ENCODE assay signal across 1 cellular context in the genomic region with DNA sequence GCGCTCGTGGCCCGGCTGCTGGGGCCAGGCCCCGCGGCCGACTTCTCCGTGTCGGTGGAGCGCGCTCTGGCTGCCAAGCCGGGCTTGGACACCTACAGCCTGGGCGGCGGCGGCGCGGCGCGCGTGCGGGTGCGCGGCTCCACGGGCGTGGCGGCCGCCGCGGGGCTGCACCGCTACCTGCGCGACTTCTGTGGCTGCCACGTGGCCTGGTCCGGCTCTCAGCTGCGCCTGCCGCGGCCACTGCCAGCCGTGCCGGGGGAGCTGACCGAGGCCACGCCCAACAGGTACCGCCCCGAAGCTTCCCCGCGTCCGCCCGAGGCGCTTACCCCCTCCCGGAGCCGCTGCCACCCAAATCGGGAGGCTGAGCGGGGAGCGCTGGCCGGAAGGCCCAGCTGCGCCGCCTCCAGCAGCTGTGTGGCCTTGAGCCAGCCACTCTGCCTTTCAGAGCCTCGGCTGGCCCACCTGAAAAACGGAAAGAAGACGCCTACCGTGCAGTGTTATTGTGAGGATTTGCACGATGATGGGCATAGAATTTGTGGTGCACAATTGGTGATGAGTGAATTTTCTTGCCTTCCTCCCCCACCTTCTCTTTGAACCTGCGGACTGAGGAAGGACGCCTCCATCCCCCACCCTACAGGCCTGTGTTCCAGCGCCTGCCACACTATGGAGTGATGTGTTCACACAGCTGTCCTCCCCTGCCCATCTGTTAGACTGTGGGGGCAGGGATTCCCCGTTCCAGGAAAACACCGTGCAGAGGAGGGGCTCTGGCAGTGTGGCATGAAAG.
TF ChIP-seq lines count a peak whose summit lies in the region.

No MANE protein-coding gene starts in this region.

TF ChIP-seq in HepG2, 621 proteins besides CTCF, POLR2A, EP300 and RAD21 (continued from another document and continues in another):
- TF ChIP-seq ATRX (CRISPR knock-in tag; IDR thresholded peaks at IDR 0.05; ENCODE audit: borderline replicate concordance) (peak; percentile 83; the same call in 1 of the 2 replicates), NCOA2 (CRISPR knock-in tag; IDR thresholded peaks at IDR 0.05) (peak; percentile 52), MTA1 (CRISPR knock-in tag; IDR thresholded peaks at IDR 0.05; ENCODE audit: borderline replicate concordance) (peak; percentile 4; the same call in 1 of the 2 replicates), ZFY (CRISPR knock-in tag; IDR thresholded peaks at IDR 0.05) (peak; percentile 93), ZNF205 (CRISPR knock-in tag; IDR thresholded peaks at IDR 0.05) (peak; percentile 73), FOXC1 (CRISPR knock-in tag; IDR thresholded peaks at IDR 0.05; ENCODE audit: borderline replicate concordance) (no peak), ZNF709 (CRISPR knock-in tag; IDR thresholded peaks at IDR 0.05) (no peak; the same call in 1 of the 2 replicates), FOXK1 (CRISPR knock-in tag; IDR thresholded peaks at IDR 0.05; ENCODE audit: borderline replicate concordance, low read depth) (peak; percentile 77; the same call in 1 of the 2 replicates), SIN3A (IDR thresholded peaks at IDR 0.05; ENCODE audit: borderline replicate concordance, low read depth, low read length) (peak; percentile 68; the same call in 1 of the 2 replicates), ISL2 (CRISPR knock-in tag; IDR thresholded peaks at IDR 0.05) (peak; percentile 67), NCOR1 (IDR thresholded peaks at IDR 0.05; ENCODE audit: borderline replicate concordance, low read length) (no peak; the same call in 1 of the 2 replicates), ZNF253 (CRISPR knock-in tag; IDR thresholded peaks at IDR 0.05; ENCODE audit: borderline replicate concordance) (peak; percentile 84; the same call in 1 of the 2 replicates), ZNF33A (CRISPR knock-in tag; IDR thresholded peaks at IDR 0.05; ENCODE audit: borderline replicate concordance) (no peak), ZNF3 (CRISPR knock-in tag; IDR thresholded peaks at IDR 0.05) (no peak), ETV6 (CRISPR knock-in tag; conservative IDR thresholded peaks at IDR 0.05) (peak; percentile 89; the same call in 1 of the 2 replicates), RFX3 (CRISPR knock-in tag; IDR thresholded peaks at IDR 0.05) (no peak), ZNF44 (CRISPR knock-in tag; IDR thresholded peaks at IDR 0.05) (no peak; the same call in 1 of the 2 replicates), FIP1L1 (IDR thresholded peaks at IDR 0.05; ENCODE audit: borderline replicate concordance, insufficient read depth, low read depth, low read length) (no peak), TAF1 (CRISPR knock-in tag; IDR thresholded peaks at IDR 0.05) (peak; percentile 60), NFKBIZ (CRISPR knock-in tag; IDR thresholded peaks at IDR 0.05) (0 out of 2 replicates have a peak, but pooled peaks have one; percentile 60), MLLT10 (CRISPR knock-in tag; IDR thresholded peaks at IDR 0.05) (no peak), SNAPC2 (CRISPR knock-in tag; IDR thresholded peaks at IDR 0.05) (peak; percentile 46; the same call in 1 of the 2 replicates), CENPT (CRISPR knock-in tag; IDR thresholded peaks at IDR 0.05; ENCODE audit: low read depth) (no peak; the same call in 1 of the 2 replicates), ZFYVE20 (CRISPR knock-in tag; IDR thresholded peaks at IDR 0.05; ENCODE audit: borderline replicate concordance, low read depth) (peak; percentile 28), EED (CRISPR knock-in tag; IDR thresholded peaks at IDR 0.05) (no peak), ZNF562 (CRISPR knock-in tag; IDR thresholded peaks at IDR 0.05; ENCODE audit: borderline replicate concordance) (no peak), BRD4 (CRISPR knock-in tag; IDR thresholded peaks at IDR 0.05) (peak; percentile 73), ZSCAN31 (CRISPR knock-in tag; IDR thresholded peaks at IDR 0.05; ENCODE audit: low read depth) (peak; percentile 77; the same call in 1 of the 2 replicates)
- TF ChIP-seq, protein P1, sequence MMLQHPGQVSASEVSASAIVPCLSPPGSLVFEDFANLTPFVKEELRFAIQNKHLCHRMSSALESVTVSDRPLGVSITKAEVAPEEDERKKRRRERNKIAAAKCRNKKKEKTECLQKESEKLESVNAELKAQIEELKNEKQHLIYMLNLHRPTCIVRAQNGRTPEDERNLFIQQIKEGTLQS (CRISPR knock-in tag; IDR thresholded peaks at IDR 0.05), result no peak; the same call in 1 of the 2 replicates
- TF ChIP-seq, protein P2, sequence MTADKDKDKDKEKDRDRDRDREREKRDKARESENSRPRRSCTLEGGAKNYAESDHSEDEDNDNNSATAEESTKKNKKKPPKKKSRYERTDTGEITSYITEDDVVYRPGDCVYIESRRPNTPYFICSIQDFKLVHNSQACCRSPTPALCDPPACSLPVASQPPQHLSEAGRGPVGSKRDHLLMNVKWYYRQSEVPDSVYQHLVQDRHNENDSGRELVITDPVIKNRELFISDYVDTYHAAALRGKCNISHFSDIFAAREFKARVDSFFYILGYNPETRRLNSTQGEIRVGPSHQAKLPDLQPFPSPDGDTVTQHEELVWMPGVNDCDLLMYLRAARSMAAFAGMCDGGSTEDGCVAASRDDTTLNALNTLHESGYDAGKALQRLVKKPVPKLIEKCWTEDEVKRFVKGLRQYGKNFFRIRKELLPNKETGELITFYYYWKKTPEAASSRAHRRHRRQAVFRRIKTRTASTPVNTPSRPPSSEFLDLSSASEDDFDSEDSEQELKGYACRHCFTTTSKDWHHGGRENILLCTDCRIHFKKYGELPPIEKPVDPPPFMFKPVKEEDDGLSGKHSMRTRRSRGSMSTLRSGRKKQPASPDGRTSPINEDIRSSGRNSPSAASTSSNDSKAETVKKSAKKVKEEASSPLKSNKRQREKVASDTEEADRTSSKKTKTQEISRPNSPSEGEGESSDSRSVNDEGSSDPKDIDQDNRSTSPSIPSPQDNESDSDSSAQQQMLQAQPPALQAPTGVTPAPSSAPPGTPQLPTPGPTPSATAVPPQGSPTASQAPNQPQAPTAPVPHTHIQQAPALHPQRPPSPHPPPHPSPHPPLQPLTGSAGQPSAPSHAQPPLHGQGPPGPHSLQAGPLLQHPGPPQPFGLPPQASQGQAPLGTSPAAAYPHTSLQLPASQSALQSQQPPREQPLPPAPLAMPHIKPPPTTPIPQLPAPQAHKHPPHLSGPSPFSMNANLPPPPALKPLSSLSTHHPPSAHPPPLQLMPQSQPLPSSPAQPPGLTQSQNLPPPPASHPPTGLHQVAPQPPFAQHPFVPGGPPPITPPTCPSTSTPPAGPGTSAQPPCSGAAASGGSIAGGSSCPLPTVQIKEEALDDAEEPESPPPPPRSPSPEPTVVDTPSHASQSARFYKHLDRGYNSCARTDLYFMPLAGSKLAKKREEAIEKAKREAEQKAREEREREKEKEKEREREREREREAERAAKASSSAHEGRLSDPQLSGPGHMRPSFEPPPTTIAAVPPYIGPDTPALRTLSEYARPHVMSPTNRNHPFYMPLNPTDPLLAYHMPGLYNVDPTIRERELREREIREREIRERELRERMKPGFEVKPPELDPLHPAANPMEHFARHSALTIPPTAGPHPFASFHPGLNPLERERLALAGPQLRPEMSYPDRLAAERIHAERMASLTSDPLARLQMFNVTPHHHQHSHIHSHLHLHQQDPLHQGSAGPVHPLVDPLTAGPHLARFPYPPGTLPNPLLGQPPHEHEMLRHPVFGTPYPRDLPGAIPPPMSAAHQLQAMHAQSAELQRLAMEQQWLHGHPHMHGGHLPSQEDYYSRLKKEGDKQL (CRISPR knock-in tag; IDR thresholded peaks at IDR 0.05; ENCODE audit: low read depth), result peak; percentile 73
- TF ChIP-seq, protein P3, sequence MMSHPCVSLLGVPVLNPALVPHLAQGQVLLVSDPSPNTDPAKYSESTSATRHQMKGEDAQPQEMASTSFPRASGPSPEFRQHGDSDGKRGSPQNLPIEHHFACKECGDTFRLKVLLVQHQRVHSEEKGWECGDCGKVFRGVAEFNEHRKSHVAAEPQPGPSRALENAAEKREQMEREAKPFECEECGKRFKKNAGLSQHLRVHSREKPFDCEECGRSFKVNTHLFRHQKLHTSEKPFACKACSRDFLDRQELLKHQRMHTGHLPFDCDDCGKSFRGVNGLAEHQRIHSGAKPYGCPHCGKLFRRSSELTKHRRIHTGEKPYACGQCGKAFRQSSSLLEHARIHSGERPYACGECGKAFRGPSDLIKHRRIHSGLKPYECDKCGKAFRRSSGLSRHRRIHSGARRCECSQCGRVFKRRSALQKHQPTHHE (CRISPR knock-in tag; IDR thresholded peaks at IDR 0.05; ENCODE audit: borderline replicate concordance), result peak; percentile 53; the same call in 1 of the 2 replicates
- TF ChIP-seq, protein P4, sequence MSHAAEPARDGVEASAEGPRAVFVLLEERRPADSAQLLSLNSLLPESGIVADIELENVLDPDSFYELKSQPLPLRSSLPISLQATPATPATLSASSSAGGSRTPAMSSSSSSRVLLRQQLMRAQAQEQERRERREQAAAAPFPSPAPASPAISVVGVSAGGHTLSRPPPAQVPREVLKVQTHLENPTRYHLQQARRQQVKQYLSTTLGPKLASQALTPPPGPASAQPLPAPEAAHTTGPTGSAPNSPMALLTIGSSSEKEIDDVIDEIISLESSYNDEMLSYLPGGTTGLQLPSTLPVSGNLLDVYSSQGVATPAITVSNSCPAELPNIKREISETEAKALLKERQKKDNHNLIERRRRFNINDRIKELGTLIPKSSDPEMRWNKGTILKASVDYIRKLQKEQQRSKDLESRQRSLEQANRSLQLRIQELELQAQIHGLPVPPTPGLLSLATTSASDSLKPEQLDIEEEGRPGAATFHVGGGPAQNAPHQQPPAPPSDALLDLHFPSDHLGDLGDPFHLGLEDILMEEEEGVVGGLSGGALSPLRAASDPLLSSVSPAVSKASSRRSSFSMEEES (CRISPR knock-in tag; IDR thresholded peaks at IDR 0.05), result peak; percentile 62
- TF ChIP-seq, protein P5, sequence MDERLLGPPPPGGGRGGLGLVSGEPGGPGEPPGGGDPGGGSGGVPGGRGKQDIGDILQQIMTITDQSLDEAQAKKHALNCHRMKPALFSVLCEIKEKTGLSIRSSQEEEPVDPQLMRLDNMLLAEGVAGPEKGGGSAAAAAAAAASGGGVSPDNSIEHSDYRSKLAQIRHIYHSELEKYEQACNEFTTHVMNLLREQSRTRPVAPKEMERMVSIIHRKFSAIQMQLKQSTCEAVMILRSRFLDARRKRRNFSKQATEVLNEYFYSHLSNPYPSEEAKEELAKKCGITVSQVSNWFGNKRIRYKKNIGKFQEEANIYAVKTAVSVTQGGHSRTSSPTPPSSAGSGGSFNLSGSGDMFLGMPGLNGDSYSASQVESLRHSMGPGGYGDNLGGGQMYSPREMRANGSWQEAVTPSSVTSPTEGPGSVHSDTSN (CRISPR knock-in tag; IDR thresholded peaks at IDR 0.05), result no peak
- TF ChIP-seq, protein P6, sequence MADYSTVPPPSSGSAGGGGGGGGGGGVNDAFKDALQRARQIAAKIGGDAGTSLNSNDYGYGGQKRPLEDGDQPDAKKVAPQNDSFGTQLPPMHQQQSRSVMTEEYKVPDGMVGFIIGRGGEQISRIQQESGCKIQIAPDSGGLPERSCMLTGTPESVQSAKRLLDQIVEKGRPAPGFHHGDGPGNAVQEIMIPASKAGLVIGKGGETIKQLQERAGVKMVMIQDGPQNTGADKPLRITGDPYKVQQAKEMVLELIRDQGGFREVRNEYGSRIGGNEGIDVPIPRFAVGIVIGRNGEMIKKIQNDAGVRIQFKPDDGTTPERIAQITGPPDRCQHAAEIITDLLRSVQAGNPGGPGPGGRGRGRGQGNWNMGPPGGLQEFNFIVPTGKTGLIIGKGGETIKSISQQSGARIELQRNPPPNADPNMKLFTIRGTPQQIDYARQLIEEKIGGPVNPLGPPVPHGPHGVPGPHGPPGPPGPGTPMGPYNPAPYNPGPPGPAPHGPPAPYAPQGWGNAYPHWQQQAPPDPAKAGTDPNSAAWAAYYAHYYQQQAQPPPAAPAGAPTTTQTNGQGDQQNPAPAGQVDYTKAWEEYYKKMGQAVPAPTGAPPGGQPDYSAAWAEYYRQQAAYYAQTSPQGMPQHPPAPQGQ (CRISPR knock-in tag; IDR thresholded peaks at IDR 0.05; ENCODE audit: borderline replicate concordance), result no peak
- TF ChIP-seq, protein P7, sequence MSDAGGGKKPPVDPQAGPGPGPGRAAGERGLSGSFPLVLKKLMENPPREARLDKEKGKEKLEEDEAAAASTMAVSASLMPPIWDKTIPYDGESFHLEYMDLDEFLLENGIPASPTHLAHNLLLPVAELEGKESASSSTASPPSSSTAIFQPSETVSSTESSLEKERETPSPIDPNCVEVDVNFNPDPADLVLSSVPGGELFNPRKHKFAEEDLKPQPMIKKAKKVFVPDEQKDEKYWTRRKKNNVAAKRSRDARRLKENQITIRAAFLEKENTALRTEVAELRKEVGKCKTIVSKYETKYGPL (CRISPR knock-in tag; IDR thresholded peaks at IDR 0.05), result no peak
- TF ChIP-seq, protein P8, sequence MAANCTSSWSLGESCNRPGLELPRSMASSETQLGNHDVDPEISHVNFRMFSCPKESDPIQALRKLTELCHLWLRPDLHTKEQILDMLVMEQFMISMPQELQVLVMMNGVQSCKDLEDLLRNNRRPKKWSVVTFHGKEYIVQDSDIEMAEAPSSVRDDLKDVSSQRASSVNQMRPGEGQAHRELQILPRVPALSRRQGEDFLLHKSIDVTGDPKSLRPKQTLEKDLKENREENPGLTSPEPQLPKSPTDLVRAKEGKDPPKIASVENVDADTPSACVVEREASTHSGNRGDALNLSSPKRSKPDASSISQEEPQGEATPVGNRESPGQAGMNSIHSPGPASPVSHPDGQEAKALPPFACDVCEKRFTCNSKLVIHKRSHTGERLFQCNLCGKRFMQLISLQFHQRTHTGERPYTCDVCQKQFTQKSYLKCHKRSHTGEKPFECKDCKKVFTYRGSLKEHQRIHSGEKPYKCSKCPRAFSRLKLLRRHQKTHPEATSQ (CRISPR knock-in tag; IDR thresholded peaks at IDR 0.05; ENCODE audit: borderline replicate concordance), result peak; percentile 83
- TF ChIP-seq, protein P9, sequence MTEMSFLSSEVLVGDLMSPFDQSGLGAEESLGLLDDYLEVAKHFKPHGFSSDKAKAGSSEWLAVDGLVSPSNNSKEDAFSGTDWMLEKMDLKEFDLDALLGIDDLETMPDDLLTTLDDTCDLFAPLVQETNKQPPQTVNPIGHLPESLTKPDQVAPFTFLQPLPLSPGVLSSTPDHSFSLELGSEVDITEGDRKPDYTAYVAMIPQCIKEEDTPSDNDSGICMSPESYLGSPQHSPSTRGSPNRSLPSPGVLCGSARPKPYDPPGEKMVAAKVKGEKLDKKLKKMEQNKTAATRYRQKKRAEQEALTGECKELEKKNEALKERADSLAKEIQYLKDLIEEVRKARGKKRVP (CRISPR knock-in tag; IDR thresholded peaks at IDR 0.05), result no peak
- TF ChIP-seq, protein P10, sequence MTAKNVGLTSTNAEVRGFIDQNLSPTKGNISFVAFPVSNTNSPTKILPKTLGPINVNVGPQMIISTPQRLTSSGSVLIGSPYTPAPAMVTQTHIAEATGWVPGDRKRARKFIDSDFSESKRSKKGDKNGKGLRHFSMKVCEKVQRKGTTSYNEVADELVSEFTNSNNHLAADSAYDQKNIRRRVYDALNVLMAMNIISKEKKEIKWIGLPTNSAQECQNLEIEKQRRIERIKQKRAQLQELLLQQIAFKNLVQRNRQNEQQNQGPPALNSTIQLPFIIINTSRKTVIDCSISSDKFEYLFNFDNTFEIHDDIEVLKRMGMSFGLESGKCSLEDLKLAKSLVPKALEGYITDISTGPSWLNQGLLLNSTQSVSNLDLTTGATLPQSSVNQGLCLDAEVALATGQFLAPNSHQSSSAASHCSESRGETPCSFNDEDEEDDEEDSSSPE (CRISPR knock-in tag; IDR thresholded peaks at IDR 0.05), result no peak; the same call in none of the 2 replicates
- TF ChIP-seq, protein P11, sequence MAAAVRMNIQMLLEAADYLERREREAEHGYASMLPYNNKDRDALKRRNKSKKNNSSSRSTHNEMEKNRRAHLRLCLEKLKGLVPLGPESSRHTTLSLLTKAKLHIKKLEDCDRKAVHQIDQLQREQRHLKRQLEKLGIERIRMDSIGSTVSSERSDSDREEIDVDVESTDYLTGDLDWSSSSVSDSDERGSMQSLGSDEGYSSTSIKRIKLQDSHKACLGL (CRISPR knock-in tag; IDR thresholded peaks at IDR 0.05), result peak; percentile 51; the same call in 1 of the 2 replicates
